1 cellular context compared by ENCODE assay signal in genomic region chr20:45780159-45780558, GRCh38.
TF ChIP-seq lines count a peak whose summit lies in the region.

No MANE protein-coding gene starts in this region.

TF ChIP-seq in IMR-90, 13 proteins besides CTCF, POLR2A, EP300 and RAD21:
- TF ChIP-seq ELK1 (IDR thresholded peaks at IDR 0.05; ENCODE audit: borderline replicate concordance, low read depth, low read length) = no peak
- no peak for TF ChIP-seq MAZ (IDR thresholded peaks at IDR 0.05; ENCODE audit: borderline replicate concordance, low read depth, low read length)
- no peak for TF ChIP-seq CEBPB (IDR thresholded peaks at IDR 0.05; ENCODE audit: low read depth, low read length)
- no peak for TF ChIP-seq SMC3 (IDR thresholded peaks at IDR 0.05; ENCODE audit: low read depth, low read length)
- no peak for TF ChIP-seq MXI1 (IDR thresholded peaks at IDR 0.05; ENCODE audit: borderline replicate concordance, low read depth, low read length)
- no peak for TF ChIP-seq MAFK (IDR thresholded peaks at IDR 0.05; ENCODE audit: low read depth, low read length)
- no peak for TF ChIP-seq RFX5 (IDR thresholded peaks at IDR 0.05; ENCODE audit: low read depth, low read length)
- no peak for TF ChIP-seq CHD1 (IDR thresholded peaks at IDR 0.05; ENCODE audit: low read depth, low read length)
- no peak for TF ChIP-seq RCOR1 (IDR thresholded peaks at IDR 0.05; ENCODE audit: insufficient replicate concordance, low read length)
- TF ChIP-seq USF2 (IDR thresholded peaks at IDR 0.05; ENCODE audit: low read depth, low read length) = no peak
- TF ChIP-seq NFE2L2 (IDR thresholded peaks at IDR 0.05; ENCODE audit: low read depth, low read length) = no peak
- TF ChIP-seq BHLHE40 (IDR thresholded peaks at IDR 0.05; ENCODE audit: low read depth, low read length) = no peak
- no peak for TF ChIP-seq FOS (IDR thresholded peaks at IDR 0.05; ENCODE audit: low read depth, low read length)
